29 cellular contexts compared by ENCODE assay signal in genomic region chr17:73005360-73005759, GRCh38.
"Had no signal": no experiment of that assay in that cellular context is flagged by ENCODE, and none has a peak within 500 bp of the region (broad histone marks: within the 10 kb centered on the region; RNA-seq: fewer than 3 reads in every experiment).

No MANE protein-coding gene starts in this region.

- H3K4me1 ChIP-seq: adrenal gland, colonic mucosa had no signal

- FAIRE-seq: frontal cortex had no signal

- ATAC-seq: activated naive CD8-positive, alpha-beta T cell treated with anti-CD3 and anti-CD28 coated beads, Interleukin-2, amount 50 U/mL, for 24 hours; activated T-helper 17 cell treated with anti-CD3 and anti-CD28 coated beads, Interleukin-2, amount 50 U/mL, for 72 hours; body of pancreas; esophagus mucosa; WTC11 had no signal

- H3K27me3 Mint-ChIP-seq: activated CD4-positive, alpha-beta memory T cell treated with anti-CD3 and anti-CD28 coated beads, Interleukin-2, amount 10 ng/mL, durations not matched to agents 7 days and 5 days; activated CD4-positive, alpha-beta T cell treated with anti-CD3 and anti-CD28 coated beads, Interleukin-2, amount 10 ng/mL, durations not matched to agents 7 days and 5 days; activated naive CD4-positive, alpha-beta T cell treated with anti-CD3 and anti-CD28 coated beads, Interleukin-2, amount 50 U/mL, for 24 hours; activated naive CD8-positive, alpha-beta T cell treated with anti-CD3 and anti-CD28 coated beads for 36 hours; activated naive CD8-positive, alpha-beta T cell treated with anti-CD3 and anti-CD28 coated beads, Interleukin-2, amount 50 U/mL, for 24 hours; activated T-cell treated with anti-CD3 and anti-CD28 coated beads, Interleukin-2, amount 50 U/mL, for 24 hours; activated T-helper 17 cell treated with anti-CD3 and anti-CD28 coated beads, Interleukin-2, amount 50 U/mL, for 72 hours had no signal

- H3K27me3 ChIP-seq: adrenal gland, body of pancreas, cardiac muscle cell, colonic mucosa had no signal

- H3K36me3 Mint-ChIP-seq: WTC11 had no signal

- H3K4me1 Mint-ChIP-seq: activated CD4-positive, alpha-beta memory T cell treated with anti-CD3 and anti-CD28 coated beads, Interleukin-2, amount 10 ng/mL, durations not matched to agents 7 days and 5 days; activated naive CD4-positive, alpha-beta T cell treated with anti-CD3 and anti-CD28 coated beads, Interleukin-2, amount 50 U/mL, for 24 hours; activated naive CD8-positive, alpha-beta T cell treated with anti-CD3 and anti-CD28 coated beads, Interleukin-2, amount 50 U/mL, for 24 hours; activated T-helper 17 cell treated with anti-CD3 and anti-CD28 coated beads, Interleukin-2, amount 50 U/mL, for 72 hours; WTC11 had no signal

- DNase-seq: activated CD4-positive, alpha-beta memory T cell treated with anti-CD3 and anti-CD28 coated beads, Interleukin-2, amount 10 ng/mL, durations not matched to agents 7 days and 5 days; activated CD4-positive, alpha-beta T cell treated with anti-CD3 and anti-CD28 coated beads for 1 hour; activated CD4-positive, alpha-beta T cell treated with anti-CD3 and anti-CD28 coated beads for 4 hours; activated CD4-positive, alpha-beta T cell treated with anti-CD3 and anti-CD28 coated beads, Interleukin-2, amount 10 ng/mL, durations not matched to agents 7 days and 5 days; activated CD4-positive, alpha-beta T cell treated with anti-CD3 and anti-CD28 coated beads, Interleukin-2, amount 50 U/mL, for 4 hours; activated CD8-positive, alpha-beta memory T cell treated with anti-CD3 and anti-CD28 coated beads, Interleukin-2, amount 50 U/mL, for 48 hours; activated effector memory CD4-positive, alpha-beta T cell treated with Interleukin-2 at 50 U/mL for 16 hours; activated gamma-delta T cell treated with Interleukin-2 at 50 U/mL for 16 hours; activated naive CD4-positive, alpha-beta T cell treated with Interleukin-2 at 50 U/mL for 16 hours; activated naive CD8-positive, alpha-beta T cell treated with anti-CD3 and anti-CD28 coated beads for 36 hours; activated naive CD8-positive, alpha-beta T cell treated with anti-CD3 and anti-CD28 coated beads, Interleukin-2, amount 50 U/mL, for 24 hours; activated T-cell treated with anti-CD3 and anti-CD28 coated beads for 4 hours; activated T-cell treated with anti-CD3 and anti-CD28 coated beads, Interleukin-2, amount 50 U/mL, for 24 hours; amygdala; aorta; body of pancreas; central memory CD4-positive, alpha-beta T cell; cerebellar nuclear complex; colonic mucosa; effector CD8-positive, alpha-beta T cell; foreskin fibroblast; T-helper 2 cell had no signal

- H3K4me3 ChIP-seq: adrenal gland, body of pancreas, cardiac muscle cell, colonic mucosa had no signal

- H3K4me3 Mint-ChIP-seq: activated CD4-positive, alpha-beta memory T cell treated with anti-CD3 and anti-CD28 coated beads, Interleukin-2, amount 10 ng/mL, durations not matched to agents 7 days and 5 days; activated CD4-positive, alpha-beta T cell treated with anti-CD3 and anti-CD28 coated beads, Interleukin-2, amount 10 ng/mL, durations not matched to agents 7 days and 5 days; activated naive CD4-positive, alpha-beta T cell treated with anti-CD3 and anti-CD28 coated beads, Interleukin-2, amount 50 U/mL, for 24 hours; activated naive CD8-positive, alpha-beta T cell treated with anti-CD3 and anti-CD28 coated beads for 36 hours; activated naive CD8-positive, alpha-beta T cell treated with anti-CD3 and anti-CD28 coated beads, Interleukin-2, amount 50 U/mL, for 24 hours; activated T-cell treated with anti-CD3 and anti-CD28 coated beads, Interleukin-2, amount 50 U/mL, for 24 hours; activated T-helper 17 cell treated with anti-CD3 and anti-CD28 coated beads, Interleukin-2, amount 50 U/mL, for 72 hours; WTC11 had no signal

- H3K27ac ChIP-seq: adrenal gland, body of pancreas, cardiac muscle cell, colonic mucosa had no signal

- H3K9me3 ChIP-seq: adrenal gland, body of pancreas, colonic mucosa had no signal

- H3K9me3 Mint-ChIP-seq: activated CD4-positive, alpha-beta memory T cell treated with anti-CD3 and anti-CD28 coated beads, Interleukin-2, amount 10 ng/mL, durations not matched to agents 7 days and 5 days; activated CD4-positive, alpha-beta T cell treated with anti-CD3 and anti-CD28 coated beads, Interleukin-2, amount 10 ng/mL, durations not matched to agents 7 days and 5 days; activated naive CD4-positive, alpha-beta T cell treated with anti-CD3 and anti-CD28 coated beads, Interleukin-2, amount 50 U/mL, for 24 hours; activated naive CD8-positive, alpha-beta T cell treated with anti-CD3 and anti-CD28 coated beads for 36 hours; activated naive CD8-positive, alpha-beta T cell treated with anti-CD3 and anti-CD28 coated beads, Interleukin-2, amount 50 U/mL, for 24 hours; activated T-cell treated with anti-CD3 and anti-CD28 coated beads, Interleukin-2, amount 50 U/mL, for 24 hours; activated T-helper 17 cell treated with anti-CD3 and anti-CD28 coated beads, Interleukin-2, amount 50 U/mL, for 72 hours; WTC11 had no signal

- H3K36me3 ChIP-seq: adrenal gland, cardiac muscle cell, colonic mucosa had no signal
